ENCODE assay signal across 1 cellular context in the genomic region with DNA sequence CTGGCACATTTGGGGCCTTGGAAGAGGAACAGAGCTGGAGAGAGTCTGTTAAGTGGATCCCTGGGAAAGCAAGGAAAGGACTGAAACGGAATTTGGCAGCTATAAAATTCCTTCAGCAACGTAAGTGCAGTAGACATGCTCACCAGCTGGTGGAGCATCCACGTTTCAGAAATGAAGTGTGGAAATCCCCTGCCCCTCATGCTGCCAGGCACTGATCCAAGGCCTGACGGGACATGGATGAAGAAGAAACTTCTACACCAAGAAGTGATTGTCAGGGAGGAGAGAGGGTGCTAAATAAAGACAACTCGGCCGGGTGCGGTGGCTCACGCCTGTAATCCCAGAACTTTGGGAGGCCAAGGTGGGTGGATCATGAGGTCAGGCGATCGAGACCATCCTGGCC.
TF ChIP-seq lines count a peak whose summit lies in the region.

No MANE protein-coding gene starts in this region.

TF ChIP-seq in GM12878, 131 proteins besides CTCF, POLR2A, EP300 and RAD21 (continued from another document):
- TF ChIP-seq, protein P1, sequence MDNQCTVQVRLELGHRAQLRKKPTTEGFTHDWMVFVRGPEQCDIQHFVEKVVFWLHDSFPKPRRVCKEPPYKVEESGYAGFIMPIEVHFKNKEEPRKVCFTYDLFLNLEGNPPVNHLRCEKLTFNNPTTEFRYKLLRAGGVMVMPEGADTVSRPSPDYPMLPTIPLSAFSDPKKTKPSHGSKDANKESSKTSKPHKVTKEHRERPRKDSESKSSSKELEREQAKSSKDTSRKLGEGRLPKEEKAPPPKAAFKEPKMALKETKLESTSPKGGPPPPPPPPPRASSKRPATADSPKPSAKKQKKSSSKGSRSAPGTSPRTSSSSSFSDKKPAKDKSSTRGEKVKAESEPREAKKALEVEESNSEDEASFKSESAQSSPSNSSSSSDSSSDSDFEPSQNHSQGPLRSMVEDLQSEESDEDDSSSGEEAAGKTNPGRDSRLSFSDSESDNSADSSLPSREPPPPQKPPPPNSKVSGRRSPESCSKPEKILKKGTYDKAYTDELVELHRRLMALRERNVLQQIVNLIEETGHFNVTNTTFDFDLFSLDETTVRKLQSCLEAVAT (IDR thresholded peaks at IDR 0.05), result no peak
- no peak for TF ChIP-seq TCF12 (IDR thresholded peaks at IDR 0.05; ENCODE audit: low read depth, low read length)
- TF ChIP-seq, protein P2, sequence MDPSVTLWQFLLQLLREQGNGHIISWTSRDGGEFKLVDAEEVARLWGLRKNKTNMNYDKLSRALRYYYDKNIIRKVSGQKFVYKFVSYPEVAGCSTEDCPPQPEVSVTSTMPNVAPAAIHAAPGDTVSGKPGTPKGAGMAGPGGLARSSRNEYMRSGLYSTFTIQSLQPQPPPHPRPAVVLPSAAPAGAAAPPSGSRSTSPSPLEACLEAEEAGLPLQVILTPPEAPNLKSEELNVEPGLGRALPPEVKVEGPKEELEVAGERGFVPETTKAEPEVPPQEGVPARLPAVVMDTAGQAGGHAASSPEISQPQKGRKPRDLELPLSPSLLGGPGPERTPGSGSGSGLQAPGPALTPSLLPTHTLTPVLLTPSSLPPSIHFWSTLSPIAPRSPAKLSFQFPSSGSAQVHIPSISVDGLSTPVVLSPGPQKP (IDR thresholded peaks at IDR 0.05; ENCODE audit: low read depth, low read length), result no peak
- TF ChIP-seq SPI1 (IDR thresholded peaks at IDR 0.05; ENCODE audit: borderline replicate concordance, insufficient read depth, low read depth, low read length), result no peak
- no peak for TF ChIP-seq SRF (IDR thresholded peaks at IDR 0.05; ENCODE audit: low read depth in 2 of 2, low read length in 2 of 2)
- TF ChIP-seq SMC3 (IDR thresholded peaks at IDR 0.05; ENCODE audit: borderline replicate concordance, low read length), result no peak
- no peak for TF ChIP-seq SUPT20H (IDR thresholded peaks at IDR 0.05; ENCODE audit: borderline replicate concordance, control insufficient read depth, low read depth, low read length)
- no peak for TF ChIP-seq TCF7 (IDR thresholded peaks at IDR 0.05; ENCODE audit: borderline replicate concordance)
- no peak for TF ChIP-seq MYC (IDR thresholded peaks at IDR 0.05; ENCODE audit: insufficient read depth, insufficient read length, insufficient replicate concordance, low read length, severe bottlenecking)
